ENCODE assay signal across 1 cellular context in genomic region chr20:34986311-34987287, GRCh38.
TF ChIP-seq lines count a peak whose summit lies in the region.

No MANE protein-coding gene starts in this region.

TF ChIP-seq in IMR-90, 13 proteins besides CTCF, POLR2A, EP300 and RAD21:
- TF ChIP-seq ELK1 (IDR thresholded peaks at IDR 0.05; ENCODE audit: borderline replicate concordance, low read depth, low read length) (no peak), MAFK (IDR thresholded peaks at IDR 0.05; ENCODE audit: low read depth, low read length) (no peak), CHD1 (IDR thresholded peaks at IDR 0.05; ENCODE audit: low read depth, low read length) (no peak), SMC3 (IDR thresholded peaks at IDR 0.05; ENCODE audit: low read depth, low read length) (no peak), MAZ (IDR thresholded peaks at IDR 0.05; ENCODE audit: borderline replicate concordance, low read depth, low read length) (no peak), USF2 (IDR thresholded peaks at IDR 0.05; ENCODE audit: low read depth, low read length) (no peak), MXI1 (IDR thresholded peaks at IDR 0.05; ENCODE audit: borderline replicate concordance, low read depth, low read length) (no peak), BHLHE40 (IDR thresholded peaks at IDR 0.05; ENCODE audit: low read depth, low read length) (no peak)
